8 cellular contexts compared by ENCODE assay signal in genomic region chr16:66830422-66831404, GRCh38. TPM values are rescaled to one million over a fixed set of nuclear protein-coding genes. Genes with fewer than 3 reads are reported as not detected.
DNase-seq lines count a peak whose midpoint lies in the region; ATAC-seq and TF ChIP-seq lines count a peak whose summit lies in the region.

NAE1 (minus strand) TSS chr16:66830976; CDS start chr16:66830899, 77 bp downstream.

- peaks cover 23% of the 10 kb centered on the region for H3K4me1 Mint-ChIP-seq in activated T-helper 17 cell treated with anti-CD3 and anti-CD28 coated beads, Interleukin-2, amount 50 U/mL, for 72 hours
- H3K4me1 Mint-ChIP-seq in nephron = peaks cover 8% of the 10 kb centered on the region
- H3K4me1 Mint-ChIP-seq in stimulated activated naive CD8-positive, alpha-beta T cell treated with anti-CD3 and anti-CD28 coated beads, Interleukin-15, Interleukin-2, amounts not matched to agents 100 ng/mL and 50 ng/mL, for 24 hours (ENCODE audit: low read depth) = peaks cover 20% of the 10 kb centered on the region

- H3K27ac ChIP-seq in GM23248 = peak within 1 kb of the TSS; percentile 64

- ATAC-seq in activated T-helper 17 cell treated with anti-CD3 and anti-CD28 coated beads, Interleukin-2, amount 50 U/mL, for 72 hours (replicated peaks) = peak; percentile 95

- peak within 1 kb of the TSS; percentile 64 for H3K4me3 Mint-ChIP-seq in activated T-helper 17 cell treated with anti-CD3 and anti-CD28 coated beads, Interleukin-2, amount 50 U/mL, for 72 hours
- H3K4me3 Mint-ChIP-seq in nephron = peak within 1 kb of the TSS; percentile 77 to 86 (median 83)
- H3K4me3 Mint-ChIP-seq in stimulated activated naive CD8-positive, alpha-beta T cell treated with anti-CD3 and anti-CD28 coated beads, Interleukin-15, Interleukin-2, amounts not matched to agents 100 ng/mL and 50 ng/mL, for 24 hours = peak within 1 kb of the TSS; percentile 81

- H4K20me1 ChIP-seq in GM23248 (ENCODE audit: insufficient read depth) = no peaks in the 10 kb centered on the region

- H3K4me2 ChIP-seq in GM23248 (ENCODE audit: unreplicated experiment) = peak within 1 kb of the TSS; percentile 98

- H3K79me2 ChIP-seq in GM23248 (ENCODE audit: insufficient read depth) = peaks cover 46% of the 10 kb centered on the region

- H3K27me3 ChIP-seq in GM23248 (replicated peaks; ENCODE audit: insufficient read depth) = no peaks in the 10 kb centered on the region

- peak within 1 kb of the TSS; percentile 82 for H2AFZ ChIP-seq in GM23248

- H3K9me2 ChIP-seq in GM23248 (ENCODE audit: insufficient read depth) = no peaks in the 10 kb centered on the region

- in situ Hi-C loops in GM23248 (cut with MboI) = no loop called here

- peak within 1 kb of the TSS; percentile 72 for H3K27ac Mint-ChIP-seq in activated T-helper 17 cell treated with anti-CD3 and anti-CD28 coated beads, Interleukin-2, amount 50 U/mL, for 72 hours
- H3K27ac Mint-ChIP-seq in nephron = peak within 1 kb of the TSS in 1 of 3 experiments; percentile 70
- peak within 1 kb of the TSS; percentile 52 for H3K27ac Mint-ChIP-seq in stimulated activated naive CD8-positive, alpha-beta T cell treated with anti-CD3 and anti-CD28 coated beads, Interleukin-15, Interleukin-2, amounts not matched to agents 100 ng/mL and 50 ng/mL, for 24 hours

- no peaks in the 10 kb centered on the region for H3K9me3 ChIP-seq in GM23248 (ENCODE audit: low read depth)

- H3K27me3 Mint-ChIP-seq in activated T-helper 17 cell treated with anti-CD3 and anti-CD28 coated beads, Interleukin-2, amount 50 U/mL, for 72 hours = peaks cover under 1% of the 10 kb centered on the region
- H3K27me3 Mint-ChIP-seq in nephron (ENCODE audit: low read depth) = peaks cover 6% of the 10 kb centered on the region
- H3K27me3 Mint-ChIP-seq in stimulated activated naive CD8-positive, alpha-beta T cell treated with anti-CD3 and anti-CD28 coated beads, Interleukin-15, Interleukin-2, amounts not matched to agents 100 ng/mL and 50 ng/mL, for 24 hours = peaks cover 8% of the 10 kb centered on the region

- peaks cover 18% of the 10 kb centered on the region for H3K4me1 ChIP-seq in GM23248 (ENCODE audit: insufficient read depth)

- H3F3A ChIP-seq in GM23248 (ENCODE audit: insufficient read depth) = peaks cover 2% of the 10 kb centered on the region; the same call in 1 of the 2 replicates

- no peaks in the 10 kb centered on the region for H3K9me3 Mint-ChIP-seq in activated T-helper 17 cell treated with anti-CD3 and anti-CD28 coated beads, Interleukin-2, amount 50 U/mL, for 72 hours
- H3K9me3 Mint-ChIP-seq in nephron = no peaks in the 10 kb centered on the region
- H3K9me3 Mint-ChIP-seq in stimulated activated naive CD8-positive, alpha-beta T cell treated with anti-CD3 and anti-CD28 coated beads, Interleukin-15, Interleukin-2, amounts not matched to agents 100 ng/mL and 50 ng/mL, for 24 hours = no peaks in the 10 kb centered on the region

- H3K9ac ChIP-seq in GM23248 = peak within 1 kb of the TSS; percentile 94

- H3K36me3 Mint-ChIP-seq in activated T-helper 17 cell treated with anti-CD3 and anti-CD28 coated beads, Interleukin-2, amount 50 U/mL, for 72 hours (ENCODE audit: low read depth) = peaks cover 35% of the 10 kb centered on the region
- H3K36me3 Mint-ChIP-seq in nephron (ENCODE audit: low read depth) = peaks cover 18% of the 10 kb centered on the region
- H3K36me3 Mint-ChIP-seq in stimulated activated naive CD8-positive, alpha-beta T cell treated with anti-CD3 and anti-CD28 coated beads, Interleukin-15, Interleukin-2, amounts not matched to agents 100 ng/mL and 50 ng/mL, for 24 hours (ENCODE audit: low read depth) = peaks cover 25% of the 10 kb centered on the region

- TF ChIP-seq CTCF in fibroblast of pulmonary artery (IDR thresholded peaks at IDR 0.05; ENCODE audit: low read length, missing control alignments) (peak; percentile 58), nephron (IDR thresholded peaks at IDR 0.05; ENCODE audit: unreplicated experiment in 3 of 3) (peak; percentile 98 to 100 (median 99))

- WGBS in GM23248 (ENCODE audit: low coverage in 1 of 2, low lambda C conversion rate in 2 of 2, missing lambda C conversion rate in 2 of 2), 2 experiments = 2% methylated on average over 70 to 82 of the region's 84 CpGs

- DNase-seq in EH (ENCODE audit: low read depth) (peak; percentile 85), GM23248 (peak; percentile 94), Kasumi-1 (lab: John Stamatoyannopoulos, UW) (peak; percentile 72 to 77), RKO (ENCODE audit: low spot score) (peak; percentile 90), fibroblast of pulmonary artery (ENCODE audit: low read depth) (peak; percentile 89)

- H3K4me3 ChIP-seq in GM23248 = peak within 1 kb of the TSS; percentile 80
- peak within 1 kb of the TSS; percentile 71 for H3K4me3 ChIP-seq in fibroblast of pulmonary artery (replicated peaks; ENCODE audit: low read depth, low read length)

- peaks cover 18% of the 10 kb centered on the region for H3K36me3 ChIP-seq in GM23248 (ENCODE audit: low read depth)

RNA-seq across cellular contexts. Expression of gene NAE1, which starts in this region (rescaled TPM):
- total RNA-seq in GM23248 (2014; rRNA removed; shearing (Covaris generic)) = 92.5 and 106 TPM in 2 replicates
- polyA plus RNA-seq in GM23248 (2016; fragmentation: Nextera tagmentation; extraction: Ambion mirVana) = 86.3 and 90.1 TPM in 2 replicates
- 100 to 1,000 TPM in 1 of 2 donors, 10 to 100 TPM in 1; 86.7 to 110 TPM for total RNA-seq in activated T-helper 17 cell treated with anti-CD3 and anti-CD28 coated beads, Interleukin-2, amount 50 U/mL, for 72 hours

Comparison
In these comparisons a context has a peak if more than half of its experiments do, and no peak if none do; other contexts are left out.
1. Peak in every context shown above with its lines: DNase-seq, ATAC-seq, H3K4me3 ChIP-seq and H3K27ac ChIP-seq.